ENCODE assay signal across 10 cellular contexts in genomic region chr11:8717876-8718753, GRCh38. TPM values are rescaled to one million over a fixed set of nuclear protein-coding genes. Genes with fewer than 3 reads are reported as not detected.
A peak's percentile ranks its signal among the peaks of the same experiment; 100 is the strongest.
DNase-seq lines count a peak whose midpoint lies in the region; ATAC-seq, FAIRE-seq and TF ChIP-seq lines count a peak whose summit lies in the region.
"Had no signal": no experiment of that assay in that cellular context is flagged by ENCODE, and none has a peak within 500 bp of the region (broad histone marks: within the 10 kb centered on the region; RNA-seq: fewer than 3 reads in every experiment).

No MANE protein-coding gene starts in this region.

- H3K4me1 Mint-ChIP-seq in type B pancreatic cell (ENCODE audit: unreplicated experiment) = peaks cover 51% of the 10 kb centered on the region

- no peaks in the 10 kb centered on the region for H3K79me2 ChIP-seq in K562 (ENCODE audit: control insufficient read depth, insufficient read depth, low read length)
- no peaks in the 10 kb centered on the region for H3K79me2 ChIP-seq in HepG2 (ENCODE audit: insufficient read depth, low read length)

- intact Hi-C loops in K562 (cut with micrococcal nuclease) (no loop called here), HepG2 (cut with micrococcal nuclease; ENCODE audit: unreplicated experiment) (no loop called here)

- in situ Hi-C loops in ACHN (cut with HindIII; ENCODE audit: low pct_ligation_motif_present, low pct_unique_long_range_greater_than_20kb, low sequenced_read_pairs) = no loop called here
- in situ Hi-C loops in K562 (cut with MboI) = no loop called here
- in situ Hi-C loops in HepG2 (cut with HindIII; ENCODE audit: extremely low pct_ligation_motif_present, low pct_unique_long_range_greater_than_20kb) = no loop called here

- H3K27ac Mint-ChIP-seq in type B pancreatic cell = peak overlapping the region; percentile 69
- H3K27ac Mint-ChIP-seq: activated naive CD4-positive, alpha-beta T cell treated with anti-CD3 and anti-CD28 coated beads, Interleukin-2, amount 50 U/mL, for 24 hours; stimulated activated naive CD8-positive, alpha-beta T cell treated with anti-CD3 and anti-CD28 coated beads, Interleukin-15, Interleukin-2, amounts not matched to agents 100 ng/mL and 50 ng/mL, for 24 hours had no signal

- H4K20me1 ChIP-seq in K562 (replicated peaks; ENCODE audit: control insufficient read depth, insufficient read depth, low read length) = no peaks in the 10 kb centered on the region; the same call in 1 of the 2 replicates
- no peaks in the 10 kb centered on the region for H4K20me1 ChIP-seq in HepG2 (ENCODE audit: insufficient read depth, low read length)

- TF ChIP-seq POLR2A in K562 (conservative IDR thresholded peaks at IDR 0.05) (no peak), HepG2 (IDR thresholded peaks at IDR 0.05; ENCODE audit: insufficient read depth in 1 of 2, low read depth in 2 of 2, low read length in 2 of 2) (peak in 1 of 2 experiments; percentile 39; a peak in 1 of 4 replicates)

- POLR2A ChIA-PET in K562 (lab: Yijun Ruan, JAX) (interaction anchor here (1.2 kb wide), 1 partner anchor 28 kb away, joined by 3 read pairs; no protein-coding TSS in a partner anchor), HepG2 (lab: Yijun Ruan, JAX) (interaction anchor here (0.6 to 5.5 kb wide), 10 partner anchors 10 to 96 kb away, joined by 3 to 35 read pairs (median 4); partner anchors contain the start of genes RPL27A and TRIM66)

- H3K36me3 ChIP-seq in K562 (ENCODE audit: control insufficient read depth, insufficient read depth, low read length) (no peaks in the 10 kb centered on the region), HepG2 (replicated peaks in 1 of 2; ENCODE audit: control insufficient read depth in 1 of 2, insufficient read depth in 2 of 2, low read length in 2 of 2) (no peaks in the 10 kb centered on the region; a peak in 1 of 5 replicates)

- TF ChIP-seq RAD21 in K562 (CRISPR knock-in tag; conservative IDR thresholded peaks at IDR 0.05 in 1 of 2, IDR thresholded peaks at IDR 0.05 in 1 of 2) = no peak
- TF ChIP-seq RAD21 in HepG2 (CRISPR knock-in tag; IDR thresholded peaks at IDR 0.05) = no peak

- H3K36me3 Mint-ChIP-seq in type B pancreatic cell = peaks cover 14% of the 10 kb centered on the region
- H3K36me3 Mint-ChIP-seq: activated naive CD4-positive, alpha-beta T cell treated with anti-CD3 and anti-CD28 coated beads, Interleukin-2, amount 50 U/mL, for 24 hours had no signal

- WGBS in K562 (ENCODE audit: insufficient coverage, low coverage, missing lambda C conversion rate) = 11% methylated on average over 10 of the region's 11 CpGs
- 57% methylated on average over 9 of the region's 11 CpGs for WGBS in HepG2 (ENCODE audit: low lambda C conversion rate)

- peaks cover 28 to 79% of the 10 kb centered on the region in 2 experiments for H3K27me3 ChIP-seq in K562 (ENCODE audit: control insufficient read depth in 2 of 2, insufficient read depth in 2 of 2, low read length in 2 of 2)
- H3K27me3 ChIP-seq in HepG2 (ENCODE audit: control insufficient read depth in 1 of 2, insufficient read depth in 2 of 2, low read length in 2 of 2) = no peaks in the 10 kb centered on the region

- BruUV-seq in K562 (replicated peaks; lab: Mats Ljungman, UMichigan) = no TSS peak
- BruUV-seq in HepG2 (replicated peaks; lab: Mats Ljungman, UMichigan) = no TSS peak

- peak overlapping the region; percentile 89 for H2AFZ ChIP-seq in K562 (ENCODE audit: low read depth, low read length)
- H2AFZ ChIP-seq in HepG2 (ENCODE audit: low read length) = peak overlapping the region; percentile 97

- CTCF ChIA-PET in K562 (lab: Yijun Ruan, JAX; ENCODE audit: low intra/inter-chr PET ratio) (no interaction called here), HepG2 (lab: Yijun Ruan, JAX; ENCODE audit: low intra/inter-chr PET ratio, low total read pairs) (no interaction called here)

- H3K4me3 ChIP-seq in K562 (no peak overlapping the region), HepG2 (replicated peaks in 1 of 3; ENCODE audit: insufficient read depth in 1 of 3, low read depth in 2 of 3, low read length in 3 of 3) (peak overlapping the region in 1 of 3 experiments; percentile 29; a peak in 2 of 6 replicates)

- H3K27ac ChIP-seq in K562 (ENCODE audit: extremely low read depth, low read depth, low read length) = no peak overlapping the region
- peak overlapping the region; percentile 86 for H3K27ac ChIP-seq in HepG2 (ENCODE audit: extremely low read length, insufficient read depth, low read length)

- H3K9me3 Mint-ChIP-seq in type B pancreatic cell = no peaks in the 10 kb centered on the region
- H3K9me3 Mint-ChIP-seq: activated naive CD4-positive, alpha-beta T cell treated with anti-CD3 and anti-CD28 coated beads, Interleukin-2, amount 50 U/mL, for 24 hours; stimulated activated naive CD8-positive, alpha-beta T cell treated with anti-CD3 and anti-CD28 coated beads, Interleukin-15, Interleukin-2, amounts not matched to agents 100 ng/mL and 50 ng/mL, for 24 hours had no signal

- H3K4me1 ChIP-seq in K562 (replicated peaks in 1 of 2; ENCODE audit: control insufficient read depth in 2 of 2, insufficient read depth in 2 of 2, low read length in 2 of 2) = peaks cover 5 to 11% of the 10 kb centered on the region in 2 experiments; a peak in 4 of 5 replicates
- H3K4me1 ChIP-seq in HepG2 (ENCODE audit: insufficient read depth, low read length) = peaks cover 98% of the 10 kb centered on the region

- ATAC-seq in K562 (no peak), HepG2 (peak; percentile 64), GM21619 (IDR thresholded peaks at IDR 0.05; ENCODE audit: unreplicated experiment) (no peak), GM18519 (IDR thresholded peaks at IDR 0.05; ENCODE audit: low FRiP score, unreplicated experiment) (no peak), HG02763 (IDR thresholded peaks at IDR 0.05; ENCODE audit: unreplicated experiment) (no peak)

- H3K27me3 Mint-ChIP-seq in type B pancreatic cell = no peaks in the 10 kb centered on the region
- H3K27me3 Mint-ChIP-seq: activated naive CD4-positive, alpha-beta T cell treated with anti-CD3 and anti-CD28 coated beads, Interleukin-2, amount 50 U/mL, for 24 hours had no signal

- H3K4me2 ChIP-seq in K562 (ENCODE audit: insufficient read depth, low read length) (peak overlapping the region; percentile 46), HepG2 (ENCODE audit: low read depth, low read length) (peak overlapping the region; percentile 66)

- H3K9ac ChIP-seq in K562 (ENCODE audit: insufficient read depth in 1 of 2, low read depth in 2 of 2, low read length in 2 of 2) (no peak overlapping the region), HepG2 (ENCODE audit: insufficient read depth, low read depth, low read length) (peak overlapping the region; percentile 63)

- H3K9me3 ChIP-seq in K562 (replicated peaks; ENCODE audit: control insufficient read depth, insufficient read depth, low read depth, low read length) (no peaks in the 10 kb centered on the region), HepG2 (ENCODE audit: low read length) (no peaks in the 10 kb centered on the region)

- DNase-seq in ACHN = peak; percentile 25
- peak; percentile 50 for DNase-seq in HPDE6-E6E7 (ENCODE audit: extremely low spot score)
- DNase-seq in K562 (ENCODE audit: extremely low read depth in 1 of 4, low spot score in 3 of 4) = no peak
- peak; percentile 83 for DNase-seq in HepG2 (ENCODE audit: low spot score)
- DNase-seq in type B pancreatic cell (ENCODE audit: extremely low spot score, unreplicated experiment) = no peak

- TF ChIP-seq CTCF in K562 (IDR thresholded peaks at IDR 0.05 in 2 of 3, conservative IDR thresholded peaks at IDR 0.05 in 1 of 3; ENCODE audit: insufficient read depth in 2 of 3, low read depth in 1 of 3, low read length in 3 of 3) (no peak), HepG2 (CRISPR knock-in tag; IDR thresholded peaks at IDR 0.05) (no peak), type B pancreatic cell (conservative IDR thresholded peaks at IDR 0.05) (no peak)

- FAIRE-seq in K562 (lab: Jason Lieb, UNC) (peak; percentile 35), HepG2 (lab: Jason Lieb, UNC) (peak; percentile 32)

- H3K4me3 Mint-ChIP-seq in type B pancreatic cell = no peak overlapping the region
- H3K4me3 Mint-ChIP-seq: activated naive CD4-positive, alpha-beta T cell treated with anti-CD3 and anti-CD28 coated beads, Interleukin-2, amount 50 U/mL, for 24 hours; stimulated activated naive CD8-positive, alpha-beta T cell treated with anti-CD3 and anti-CD28 coated beads, Interleukin-15, Interleukin-2, amounts not matched to agents 100 ng/mL and 50 ng/mL, for 24 hours had no signal

- TF ChIP-seq EP300 in K562 (IDR thresholded peaks at IDR 0.05; ENCODE audit: low read length) (no peak), HepG2 (IDR thresholded peaks at IDR 0.05; ENCODE audit: low read depth in 2 of 2, low read length in 2 of 2) (peak in 1 of 2 experiments; percentile 23; a peak in 1 of 4 replicates), HepG2 (CRISPR knock-in tag; IDR thresholded peaks at IDR 0.05; ENCODE audit: borderline replicate concordance) (no peak; the same call in 1 of the 2 replicates)

- peaks cover 3% of the 10 kb centered on the region for H3K9me1 ChIP-seq in K562 (ENCODE audit: control insufficient read depth, insufficient read depth, low read length)

RNA-seq across cellular contexts. Expression of gene RPL27A, which starts 35.5 kb away (rescaled TPM):
- 560 and 600 TPM in 2 replicates for total RNA-seq in K562 (2011; cell fraction: chromatin; rRNA removed; ENCODE audit: low replicate concordance)
- total RNA-seq in K562 (2011; cell fraction: nucleolus; rRNA removed) = 526 and 569 TPM in 2 replicates
- 1,166 and 1,811 TPM in 2 replicates for total RNA-seq in K562 (2011; cell fraction: nucleoplasm; rRNA removed)
- total RNA-seq in K562 (2014; rRNA removed) (2,206 and 2,540 TPM in 2 replicates), K562 (2014; rRNA removed; fragmentation: Illumina TruSeq; extraction: Trizol) (2,267 and 2,674 TPM in 2 replicates), K562 (2015; rRNA removed; fragmentation: Illumina TruSeq; extraction: Trizol) (2,745 and 2,768 TPM in 2 replicates), K562 (2021) (1,153 and 1,212 TPM in 2 replicates), HepG2 (2016; rRNA removed; fragmentation: Illumina TruSeq; extraction: Trizol) (2,153 and 2,707 TPM in 2 replicates), type B pancreatic cell (ENCODE audit: low replicate concordance) (877 and 979 TPM in 2 replicates)
- polyA plus RNA-seq in K562 (2011; rRNA removed) (1,586 and 1,654 TPM in 2 replicates), K562 (2014; fragmentation: Illumina TruSeq; extraction: Trizol) (3,464 and 4,241 TPM in 2 replicates), K562 (2014; fragmentation: Nextera tagmentation; extraction: Ambion mirVana) (100 to 1,000 TPM; 790 to 918 TPM), K562 (2014; rRNA removed) (3,280 and 3,385 TPM in 2 replicates), HepG2 (2011; rRNA removed) (1,417 and 1,531 TPM in 2 replicates)
- polyA plus RNA-seq in K562 (2011; cell fraction: cytosol; rRNA removed) = 1,514 and 1,625 TPM in 2 replicates
- polyA plus RNA-seq in K562 (2011; cell fraction: nucleus; rRNA removed) = 535 and 616 TPM in 2 replicates
- 1,939 and 1,982 TPM in 2 replicates for polyA plus RNA-seq in K562 (2012)
- 710 and 903 TPM in 2 replicates for polyA minus RNA-seq in K562 (2011; rRNA and poly(A)+ RNA removed)
- 532 and 573 TPM in 2 replicates for polyA minus RNA-seq in K562 (2011; cell fraction: cytosol; rRNA and poly(A)+ RNA removed)
- polyA minus RNA-seq in K562 (2011; cell fraction: nucleus; rRNA and poly(A)+ RNA removed) = 291 and 482 TPM in 2 replicates
- total RNA-seq in HepG2 (2016; cell fraction: cytosol; rRNA removed; fragmentation: Illumina TruSeq; extraction: Trizol; ENCODE audit: low read depth) = 3,399 and 3,946 TPM in 2 replicates
- total RNA-seq in HepG2 (2016; cell fraction: insoluble cytoplasmic fraction; rRNA removed; fragmentation: Illumina TruSeq; extraction: Trizol) = 2,233 and 2,738 TPM in 2 replicates
- 4,869 and 5,089 TPM in 2 replicates for total RNA-seq in HepG2 (2016; cell fraction: membrane; rRNA removed; fragmentation: Illumina TruSeq; extraction: Trizol)
- 939 and 964 TPM in 2 replicates for total RNA-seq in HepG2 (2016; cell fraction: nucleus; rRNA removed; fragmentation: Illumina TruSeq; extraction: Trizol)
- polyA plus RNA-seq in HepG2 (2011; cell fraction: cytosol; rRNA removed) = 1,474 and 2,087 TPM in 2 replicates
- 305 and 370 TPM in 2 replicates for polyA plus RNA-seq in HepG2 (2011; cell fraction: nucleus; rRNA removed)
- polyA plus RNA-seq in HepG2 (2012) = 1,992 and 2,004 TPM in 2 replicates
- polyA plus RNA-seq in HepG2 (2016; cell fraction: cytosol; fragmentation: Illumina TruSeq; extraction: Trizol; ENCODE audit: low read depth) = 4,970 and 5,082 TPM in 2 replicates
- 3,334 and 3,710 TPM in 2 replicates for polyA plus RNA-seq in HepG2 (2016; cell fraction: insoluble cytoplasmic fraction; fragmentation: Illumina TruSeq; extraction: Trizol; ENCODE audit: low read depth)
- 5,948 and 6,204 TPM in 2 replicates for polyA plus RNA-seq in HepG2 (2016; cell fraction: membrane; fragmentation: Illumina TruSeq; extraction: Trizol; ENCODE audit: low read depth)
- polyA plus RNA-seq in HepG2 (2016; cell fraction: nucleus; fragmentation: Illumina TruSeq; extraction: Trizol; ENCODE audit: insufficient read depth, low read depth) = 1,777 and 1,903 TPM in 2 replicates
- polyA minus RNA-seq in HepG2 (2011; rRNA and poly(A)+ RNA removed; ENCODE audit: low replicate concordance) = 284 and 635 TPM in 2 replicates
- polyA minus RNA-seq in HepG2 (2011; cell fraction: cytosol; rRNA and poly(A)+ RNA removed) = 320 and 336 TPM in 2 replicates
- polyA minus RNA-seq in HepG2 (2011; cell fraction: nucleus; rRNA and poly(A)+ RNA removed) = 339 and 420 TPM in 2 replicates

RNA-seq across cellular contexts. Expression of gene TRIM66, which starts 35.6 kb away (rescaled TPM):
- 100 and 148 TPM in 2 replicates for total RNA-seq in K562 (2011; cell fraction: chromatin; rRNA removed; ENCODE audit: low replicate concordance)
- 31.2 and 37.6 TPM in 2 replicates for total RNA-seq in K562 (2011; cell fraction: nucleolus; rRNA removed)
- total RNA-seq in K562 (2011; cell fraction: nucleoplasm; rRNA removed) = 33.7 and 43.8 TPM in 2 replicates
- 1.9 and 4.6 TPM in 2 replicates for total RNA-seq in K562 (2014; rRNA removed)
- total RNA-seq in K562 (2014; rRNA removed; fragmentation: Illumina TruSeq; extraction: Trizol) = 5.4 and 8.1 TPM in 2 replicates
- total RNA-seq in K562 (2015; rRNA removed; fragmentation: Illumina TruSeq; extraction: Trizol) = 4.1 and 4.9 TPM in 2 replicates
- total RNA-seq in K562 (2021) = 5.9 and 6.7 TPM in 2 replicates
- 7.3 and 9.0 TPM in 2 replicates for polyA plus RNA-seq in K562 (2011; rRNA removed)
- 2.8 and 4.2 TPM in 2 replicates for polyA plus RNA-seq in K562 (2011; cell fraction: cytosol; rRNA removed)
- polyA plus RNA-seq in K562 (2011; cell fraction: nucleus; rRNA removed) = 26.4 and 34.2 TPM in 2 replicates
- polyA plus RNA-seq in K562 (2012) = 3.8 and 6.0 TPM in 2 replicates
- polyA plus RNA-seq in K562 (2014; fragmentation: Illumina TruSeq; extraction: Trizol) = 4.5 and 4.9 TPM in 2 replicates
- 1 to 10 TPM; 1.1 to 1.2 TPM for polyA plus RNA-seq in K562 (2014; fragmentation: Nextera tagmentation; extraction: Ambion mirVana)
- 5.1 and 6.7 TPM in 2 replicates for polyA plus RNA-seq in K562 (2014; rRNA removed)
- 25.1 and 26.9 TPM in 2 replicates for polyA minus RNA-seq in K562 (2011; rRNA and poly(A)+ RNA removed)
- polyA minus RNA-seq in K562 (2011; cell fraction: cytosol; rRNA and poly(A)+ RNA removed) = 3.0 TPM in 2 replicates
- 16.6 and 19.3 TPM in 2 replicates for polyA minus RNA-seq in K562 (2011; cell fraction: nucleus; rRNA and poly(A)+ RNA removed)
- 4.9 and 5.6 TPM in 2 replicates for total RNA-seq in HepG2 (2016; rRNA removed; fragmentation: Illumina TruSeq; extraction: Trizol)
- total RNA-seq in HepG2 (2016; cell fraction: cytosol; rRNA removed; fragmentation: Illumina TruSeq; extraction: Trizol; ENCODE audit: low read depth) = 1.4 and 2.4 TPM in 2 replicates
- total RNA-seq in HepG2 (2016; cell fraction: insoluble cytoplasmic fraction; rRNA removed; fragmentation: Illumina TruSeq; extraction: Trizol) = 4.9 and 5.0 TPM in 2 replicates
- total RNA-seq in HepG2 (2016; cell fraction: membrane; rRNA removed; fragmentation: Illumina TruSeq; extraction: Trizol) = 1.9 and 2.3 TPM in 2 replicates
- 19.3 and 22.0 TPM in 2 replicates for total RNA-seq in HepG2 (2016; cell fraction: nucleus; rRNA removed; fragmentation: Illumina TruSeq; extraction: Trizol)
- polyA plus RNA-seq in HepG2 (2011; rRNA removed) = 6.1 and 7.6 TPM in 2 replicates
- 1.7 and 1.8 TPM in 2 replicates for polyA plus RNA-seq in HepG2 (2011; cell fraction: cytosol; rRNA removed)
- 24.5 and 26.0 TPM in 2 replicates for polyA plus RNA-seq in HepG2 (2011; cell fraction: nucleus; rRNA removed)
- 5.0 and 5.3 TPM in 2 replicates for polyA plus RNA-seq in HepG2 (2012)
- polyA plus RNA-seq in HepG2 (2016; cell fraction: cytosol; fragmentation: Illumina TruSeq; extraction: Trizol; ENCODE audit: low read depth) = 0.43 and 0.66 TPM in 2 replicates
- 2.1 and 3.1 TPM in 2 replicates for polyA plus RNA-seq in HepG2 (2016; cell fraction: insoluble cytoplasmic fraction; fragmentation: Illumina TruSeq; extraction: Trizol; ENCODE audit: low read depth)
- polyA plus RNA-seq in HepG2 (2016; cell fraction: membrane; fragmentation: Illumina TruSeq; extraction: Trizol; ENCODE audit: low read depth) = 1.2 and 1.3 TPM in 2 replicates
- polyA plus RNA-seq in HepG2 (2016; cell fraction: nucleus; fragmentation: Illumina TruSeq; extraction: Trizol; ENCODE audit: insufficient read depth, low read depth) = 18.3 and 20.6 TPM in 2 replicates
- 6.2 and 10.3 TPM in 2 replicates for polyA minus RNA-seq in HepG2 (2011; rRNA and poly(A)+ RNA removed; ENCODE audit: low replicate concordance)
- polyA minus RNA-seq in HepG2 (2011; cell fraction: cytosol; rRNA and poly(A)+ RNA removed) = 1.2 and 2.4 TPM in 2 replicates
- 26.0 and 33.4 TPM in 2 replicates for polyA minus RNA-seq in HepG2 (2011; cell fraction: nucleus; rRNA and poly(A)+ RNA removed)
- 5.9 and 8.5 TPM in 2 replicates for total RNA-seq in type B pancreatic cell (ENCODE audit: low replicate concordance)

Comparison
In these comparisons a context has a peak if more than half of its experiments do, and no peak if none do; other contexts are left out.
1. DNase-seq: peak in ACHN (single experiment), HPDE6-E6E7 (single experiment) and HepG2 (single experiment); none in K562 (0 of 4) and type B pancreatic cell (single experiment).